In the genomic region with DNA sequence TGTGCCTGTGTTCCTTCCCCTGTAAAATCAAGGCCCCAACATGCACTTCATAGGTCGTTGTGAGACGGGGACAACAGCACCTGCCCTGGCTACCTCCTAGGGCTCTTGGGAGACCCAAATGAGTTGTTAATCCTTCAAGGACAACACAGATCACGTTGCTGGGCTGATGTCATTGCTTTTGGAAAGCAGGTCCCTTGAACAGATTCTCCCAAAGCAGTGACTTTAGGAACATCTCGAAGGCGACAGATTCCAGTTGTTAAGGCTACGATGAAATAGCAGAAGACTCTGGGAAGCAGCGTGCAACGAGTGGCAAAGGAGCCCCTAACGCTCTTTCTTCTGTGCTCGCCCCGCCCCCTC, we compare ENCODE assay signal across 8 cellular contexts. TPM values are rescaled to one million over a fixed set of nuclear protein-coding genes. Genes with fewer than 3 reads are reported as not detected.
DNase-seq lines count a peak whose midpoint lies in the region; ATAC-seq and TF ChIP-seq lines count a peak whose summit lies in the region.

No MANE protein-coding gene starts in this region.

- H3K9me3 ChIP-seq in CD8-positive, alpha-beta T cell (ENCODE audit: low read length), result no peaks in the 10 kb centered on the region
- no peaks in the 10 kb centered on the region for H3K9me3 ChIP-seq in mesodermal cell (ENCODE audit: control insufficient read depth, low read length)

- DNase-seq in CD8-positive, alpha-beta T cell, result no peak
- DNase-seq in activated T-helper 1 cell treated with anti-CD3 and anti-CD28 coated beads, Interleukin-12 subunit alpha, Interleukin-12 subunit beta, Interleukin-2, Interleukin-4 antibody, amounts not matched to agents 30 ng/mL and 10 ng/mL and 1 ng/mL, durations not matched to agents 14 hours and 24 hours and 36 hours (ENCODE audit: low spot score), result no peak
- DNase-seq in erythroblast (lab: John Stamatoyannopoulos, UW) (no peak), endothelial cell (ENCODE audit: low spot score) (no peak)

- no peak overlapping the region for H3K27ac ChIP-seq in CD8-positive, alpha-beta T cell (ENCODE audit: low read depth, low read length)
- no peak overlapping the region for H3K27ac ChIP-seq in mesodermal cell (ENCODE audit: low read depth, low read length, severe bottlenecking)

- ATAC-seq in CD8-positive, alpha-beta T cell, result no peak
- peak; percentile 10 for ATAC-seq in HG02642 (IDR thresholded peaks at IDR 0.05; ENCODE audit: poor library complexity, unreplicated experiment)
- ATAC-seq in GM19467 (IDR thresholded peaks at IDR 0.05; ENCODE audit: unreplicated experiment), result no peak
- ATAC-seq in GM18505 (IDR thresholded peaks at IDR 0.05; ENCODE audit: unreplicated experiment), result no peak

- no peaks in the 10 kb centered on the region for H3K36me3 ChIP-seq in CD8-positive, alpha-beta T cell (ENCODE audit: insufficient read depth, low read length)
- H3K36me3 ChIP-seq in mesodermal cell (ENCODE audit: control insufficient read depth, insufficient read depth, low read length), result no peaks in the 10 kb centered on the region

- H3K4me1 Mint-ChIP-seq in CD8-positive, alpha-beta T cell (ENCODE audit: low read depth), result peaks cover 18% of the 10 kb centered on the region
- peaks cover 35% of the 10 kb centered on the region for H3K4me1 Mint-ChIP-seq in activated T-helper 1 cell treated with anti-CD3 and anti-CD28 coated beads, Interleukin-12 subunit alpha, Interleukin-12 subunit beta, Interleukin-2, Interleukin-4 antibody, amounts not matched to agents 30 ng/mL and 10 ng/mL and 1 ng/mL, durations not matched to agents 14 hours and 24 hours and 36 hours (ENCODE audit: low read depth)
- H3K4me1 Mint-ChIP-seq in endothelial cell (ENCODE audit: unreplicated experiment), result peaks cover 2% of the 10 kb centered on the region

- peak overlapping the region; percentile 70 for H3K4me3 ChIP-seq in CD8-positive, alpha-beta T cell (ENCODE audit: low read depth, low read length)
- peak overlapping the region; percentile 50 for H3K4me3 ChIP-seq in mesodermal cell (ENCODE audit: extremely low read depth, insufficient read depth, low read length, poor library complexity, severe bottlenecking)

- peak overlapping the region; percentile 92 for H3K4me3 Mint-ChIP-seq in CD8-positive, alpha-beta T cell
- peak overlapping the region; percentile 89 for H3K4me3 Mint-ChIP-seq in activated T-helper 1 cell treated with anti-CD3 and anti-CD28 coated beads, Interleukin-12 subunit alpha, Interleukin-12 subunit beta, Interleukin-2, Interleukin-4 antibody, amounts not matched to agents 30 ng/mL and 10 ng/mL and 1 ng/mL, durations not matched to agents 14 hours and 24 hours and 36 hours
- no peak overlapping the region for H3K4me3 Mint-ChIP-seq in endothelial cell (ENCODE audit: unreplicated experiment)

- peaks cover 12% of the 10 kb centered on the region for H3K4me1 ChIP-seq in CD8-positive, alpha-beta T cell (ENCODE audit: insufficient read depth, low read length)
- peaks cover 8% of the 10 kb centered on the region for H3K4me1 ChIP-seq in mesodermal cell (ENCODE audit: control insufficient read depth, insufficient read depth, low read length, poor library complexity, severe bottlenecking)

- H3K27ac Mint-ChIP-seq in CD8-positive, alpha-beta T cell, result no peak overlapping the region
- no peak overlapping the region for H3K27ac Mint-ChIP-seq in activated T-helper 1 cell treated with anti-CD3 and anti-CD28 coated beads, Interleukin-12 subunit alpha, Interleukin-12 subunit beta, Interleukin-2, Interleukin-4 antibody, amounts not matched to agents 30 ng/mL and 10 ng/mL and 1 ng/mL, durations not matched to agents 14 hours and 24 hours and 36 hours
- H3K27ac Mint-ChIP-seq in endothelial cell (ENCODE audit: unreplicated experiment), result no peak overlapping the region

- H3K27me3 Mint-ChIP-seq in CD8-positive, alpha-beta T cell (ENCODE audit: low read depth), result no peaks in the 10 kb centered on the region
- H3K27me3 Mint-ChIP-seq in activated T-helper 1 cell treated with anti-CD3 and anti-CD28 coated beads, Interleukin-12 subunit alpha, Interleukin-12 subunit beta, Interleukin-2, Interleukin-4 antibody, amounts not matched to agents 30 ng/mL and 10 ng/mL and 1 ng/mL, durations not matched to agents 14 hours and 24 hours and 36 hours (ENCODE audit: insufficient read depth), result peaks cover 12% of the 10 kb centered on the region
- H3K27me3 Mint-ChIP-seq in endothelial cell (ENCODE audit: unreplicated experiment), result peaks cover 6% of the 10 kb centered on the region

- intact Hi-C loops in CD8-positive, alpha-beta T cell (cut with DNase I, micrococcal nuclease), result loop anchor here (1.0 to 10.0 kb wide), 7 partner anchors 26 to 382 kb away; partner anchors contain the start of genes MAP1LC3B2 (in 2 of the 2), FBXW8 (in 1 of the 2), MED13L (in 1 of the 2) and RNFT2 (in 1 of the 2)
- intact Hi-C loops in activated T-helper 1 cell treated with anti-CD3 and anti-CD28 coated beads, Interleukin-12 subunit alpha, Interleukin-12 subunit beta, Interleukin-2, Interleukin-4 antibody, amounts not matched to agents 30 ng/mL and 10 ng/mL and 1 ng/mL, durations not matched to agents 14 hours and 24 hours and 36 hours (cut with micrococcal nuclease), result loop anchor here (1.0 to 10.0 kb wide), 4 partner anchors 26 to 562 kb away; partner anchors contain the start of genes MAP1LC3B2, RNFT2, SPRING1 and TESC

- 1 to 5% methylated on average over 5 to 8 of the region's 11 CpGs for WGBS in mesodermal cell (ENCODE audit: insufficient coverage in 2 of 2), 2 experiments

- no peaks in the 10 kb centered on the region for H3K27me3 ChIP-seq in CD8-positive, alpha-beta T cell (ENCODE audit: insufficient read depth, low read length)

- no peak for TF ChIP-seq POLR2A in erythroblast (IDR thresholded peaks at IDR 0.05; ENCODE audit: low read length)
- TF ChIP-seq POLR2A in GM18505 (IDR thresholded peaks at IDR 0.05; ENCODE audit: borderline replicate concordance, extremely low read depth, insufficient read depth, insufficient read length), result no peak

- no peaks in the 10 kb centered on the region for H3K36me3 Mint-ChIP-seq in CD8-positive, alpha-beta T cell
- H3K36me3 Mint-ChIP-seq in activated T-helper 1 cell treated with anti-CD3 and anti-CD28 coated beads, Interleukin-12 subunit alpha, Interleukin-12 subunit beta, Interleukin-2, Interleukin-4 antibody, amounts not matched to agents 30 ng/mL and 10 ng/mL and 1 ng/mL, durations not matched to agents 14 hours and 24 hours and 36 hours (ENCODE audit: low read depth), result no peaks in the 10 kb centered on the region
- no peaks in the 10 kb centered on the region for H3K36me3 Mint-ChIP-seq in endothelial cell (ENCODE audit: low read depth, unreplicated experiment)

- POLR2A ChIA-PET in CD8-positive, alpha-beta T cell (lab: Charles Lee), result interaction anchor here (1.6 kb wide), 1 partner anchor 27 kb away, joined by 9 read pairs; the partner anchor contains the start of gene MAP1LC3B2

- TF ChIP-seq CTCF in CD8-positive, alpha-beta T cell (IDR thresholded peaks at IDR 0.05), result no peak
- no peak for TF ChIP-seq CTCF in endothelial cell (IDR thresholded peaks at IDR 0.05; ENCODE audit: unreplicated experiment)

- CTCF ChIA-PET in CD8-positive, alpha-beta T cell (lab: Charles Lee), result interaction anchor here (0.6 to 1.4 kb wide), 2 partner anchors 26 to 67 kb away, joined by 3 to 6 read pairs; partner anchors contain the start of gene MAP1LC3B2

- no peaks in the 10 kb centered on the region for H3K9me3 Mint-ChIP-seq in CD8-positive, alpha-beta T cell
- H3K9me3 Mint-ChIP-seq in activated T-helper 1 cell treated with anti-CD3 and anti-CD28 coated beads, Interleukin-12 subunit alpha, Interleukin-12 subunit beta, Interleukin-2, Interleukin-4 antibody, amounts not matched to agents 30 ng/mL and 10 ng/mL and 1 ng/mL, durations not matched to agents 14 hours and 24 hours and 36 hours, result no peaks in the 10 kb centered on the region
- no peaks in the 10 kb centered on the region for H3K9me3 Mint-ChIP-seq in endothelial cell (ENCODE audit: unreplicated experiment)

RNA-seq across cellular contexts. Expression of gene MAP1LC3B2, which starts 26.2 kb away (rescaled TPM):
- total RNA-seq in CD8-positive, alpha-beta T cell, result 1 to 10 TPM in 1 of 2 experiments, under 1 TPM in 1; 0.97 to 1.3 TPM
- total RNA-seq in activated T-helper 1 cell treated with anti-CD3 and anti-CD28 coated beads, Interleukin-12 subunit alpha, Interleukin-12 subunit beta, Interleukin-2, Interleukin-4 antibody, amounts not matched to agents 30 ng/mL and 10 ng/mL and 1 ng/mL, durations not matched to agents 14 hours and 24 hours and 36 hours, result 0.49 and 0.57 TPM in 2 replicates
- polyA plus RNA-seq in mesodermal cell (2013, experiment 1 of 2), result 2.2 TPM
- polyA plus RNA-seq in mesodermal cell (2013, experiment 2 of 2), result 3.4 TPM
- not detected for total RNA-seq in endothelial cell (ENCODE audit: unreplicated experiment)
